Comparison of ENCODE assay signal across 8 cellular contexts in the genomic region with DNA sequence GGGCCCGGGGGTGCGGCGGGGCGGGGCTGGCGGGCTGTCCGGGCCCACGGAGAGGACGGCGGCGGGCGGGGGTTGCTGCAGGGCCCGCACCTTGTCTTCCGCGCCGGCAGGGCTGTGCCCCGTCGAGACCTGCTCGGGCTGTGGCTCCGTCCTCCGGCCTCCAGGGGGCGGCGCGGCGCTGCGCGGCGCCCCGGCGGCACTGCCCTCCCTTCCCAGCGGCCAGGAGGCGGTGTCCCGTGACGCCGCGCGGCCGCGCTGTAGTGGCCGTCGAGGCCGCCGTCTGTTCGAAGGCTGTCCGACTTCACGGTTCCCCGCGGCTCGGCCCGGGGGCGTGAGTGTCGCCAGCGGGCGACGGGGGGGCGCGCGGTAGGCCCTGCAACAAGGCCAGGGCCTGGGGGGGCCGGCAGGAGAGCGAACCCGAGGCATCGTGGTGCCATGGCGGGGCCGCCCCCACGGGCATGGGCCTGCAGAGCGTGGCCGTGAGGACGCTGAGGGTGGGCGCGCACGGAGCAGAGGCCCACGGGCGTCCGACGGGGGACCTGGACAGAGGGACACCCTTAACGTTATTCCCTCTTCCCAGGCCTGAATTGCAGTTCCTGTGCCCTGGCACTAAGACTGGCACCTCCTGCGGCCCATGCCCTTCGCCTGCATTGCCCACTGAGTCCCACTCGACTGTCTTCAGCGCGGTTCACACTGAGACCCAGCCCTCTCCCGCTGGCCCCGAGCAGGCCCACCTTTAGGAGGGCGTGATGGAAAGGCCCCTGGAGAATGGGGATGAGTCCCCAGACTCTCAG. TPM values are rescaled to one million over a fixed set of nuclear protein-coding genes. Genes with fewer than 3 reads are reported as not detected.
DNase-seq lines count a peak whose midpoint lies in the region; ATAC-seq and TF ChIP-seq lines count a peak whose summit lies in the region.

A gene with protein sequence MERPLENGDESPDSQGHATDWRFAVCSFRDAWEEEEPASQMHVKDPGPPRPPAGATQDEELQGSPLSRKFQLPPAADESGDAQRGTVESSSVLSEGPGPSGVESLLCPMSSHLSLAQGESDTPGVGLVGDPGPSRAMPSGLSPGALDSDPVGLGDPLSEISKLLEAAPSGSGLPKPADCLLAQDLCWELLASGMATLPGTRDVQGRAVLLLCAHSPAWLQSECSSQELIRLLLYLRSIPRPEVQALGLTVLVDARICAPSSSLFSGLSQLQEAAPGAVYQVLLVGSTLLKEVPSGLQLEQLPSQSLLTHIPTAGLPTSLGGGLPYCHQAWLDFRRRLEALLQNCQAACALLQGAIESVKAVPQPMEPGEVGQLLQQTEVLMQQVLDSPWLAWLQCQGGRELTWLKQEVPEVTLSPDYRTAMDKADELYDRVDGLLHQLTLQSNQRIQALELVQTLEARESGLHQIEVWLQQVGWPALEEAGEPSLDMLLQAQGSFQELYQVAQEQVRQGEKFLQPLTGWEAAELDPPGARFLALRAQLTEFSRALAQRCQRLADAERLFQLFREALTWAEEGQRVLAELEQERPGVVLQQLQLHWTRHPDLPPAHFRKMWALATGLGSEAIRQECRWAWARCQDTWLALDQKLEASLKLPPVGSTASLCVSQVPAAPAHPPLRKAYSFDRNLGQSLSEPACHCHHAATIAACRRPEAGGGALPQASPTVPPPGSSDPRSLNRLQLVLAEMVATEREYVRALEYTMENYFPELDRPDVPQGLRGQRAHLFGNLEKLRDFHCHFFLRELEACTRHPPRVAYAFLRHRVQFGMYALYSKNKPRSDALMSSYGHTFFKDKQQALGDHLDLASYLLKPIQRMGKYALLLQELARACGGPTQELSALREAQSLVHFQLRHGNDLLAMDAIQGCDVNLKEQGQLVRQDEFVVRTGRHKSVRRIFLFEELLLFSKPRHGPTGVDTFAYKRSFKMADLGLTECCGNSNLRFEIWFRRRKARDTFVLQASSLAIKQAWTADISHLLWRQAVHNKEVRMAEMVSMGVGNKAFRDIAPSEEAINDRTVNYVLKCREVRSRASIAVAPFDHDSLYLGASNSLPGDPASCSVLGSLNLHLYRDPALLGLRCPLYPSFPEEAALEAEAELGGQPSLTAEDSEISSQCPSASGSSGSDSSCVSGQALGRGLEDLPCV (plus strand): TSS at position 237 of the 794 bp plus-strand sequence. CDS start 513 bp downstream, at position 750.

- no peaks in the 10 kb centered on the region for H3K27me3 Mint-ChIP-seq in immature natural killer cell (ENCODE audit: low read depth in 3 of 3)

- peak; percentile 70 for ATAC-seq in HG02623 (IDR thresholded peaks at IDR 0.05; ENCODE audit: unreplicated experiment)

- in situ Hi-C loops in T47D (cut with HindIII; ENCODE audit: low pct_unique_long_range_greater_than_20kb, low sequenced_read_pairs), result no loop called here

- peak; percentile 22 for DNase-seq in GM12864 (ENCODE audit: low read depth)
- DNase-seq in NCI-H1694 (lab: John Stamatoyannopoulos, UW), result peak; percentile 29
- DNase-seq in UCSD-AML1 (lab: John Stamatoyannopoulos, UW; ENCODE audit: unreplicated experiment), result peak; percentile 87
- DNase-seq in T47D (ENCODE audit: low read depth in 1 of 2, low spot score in 1 of 2), result peak; percentile 88 to 89
- peak; percentile 72 to 80 (median 74) for DNase-seq in immature natural killer cell
- peak; percentile 69 to 77 for DNase-seq in stimulated activated CD4-positive, alpha-beta T cell treated with anti-CD3 and anti-CD28 coated beads, Interleukin-15, amount 100 ng/mL, for 1 hour (ENCODE audit: low read depth in 1 of 2, low spot score in 1 of 2)
- no peak for DNase-seq in cerebellar nuclear complex (lab: John Stamatoyannopoulos, UW)

- peak; percentile 80 for TF ChIP-seq CTCF in GM12864 (IDR thresholded peaks at IDR 0.05; ENCODE audit: low read depth, low read length, missing control alignments)

- H3K4me1 Mint-ChIP-seq in immature natural killer cell, result peaks cover 9 to 10% of the 10 kb centered on the region in 2 donors

- peak within 1 kb of the TSS; percentile 76 to 82 (median 81) for H3K4me3 Mint-ChIP-seq in immature natural killer cell

- H3K27ac Mint-ChIP-seq in immature natural killer cell, result peak within 1 kb of the TSS in 4 of 6 donors; percentile 24 to 71 (median 40)

- peaks cover 0 to 8% (median 5%) of the 10 kb centered on the region in 3 donors for H3K36me3 Mint-ChIP-seq in immature natural killer cell

- H3K4me3 ChIP-seq in GM12864 (ENCODE audit: low read depth, low read length), result peak within 1 kb of the TSS; percentile 81

- no peaks in the 10 kb centered on the region for H3K9me3 Mint-ChIP-seq in immature natural killer cell

RNA-seq across cellular contexts. Expression of the gene that starts here (rescaled TPM):
- polyA plus RNA-seq in immature natural killer cell, result 1 to 10 TPM; 3.7 to 8.1 (median 5.3) TPM

Comparison
In these comparisons a context has a peak if more than half of its experiments do, and no peak if none do; other contexts are left out.
1. DNase-seq: peak in GM12864 (single experiment), NCI-H1694 (single experiment), UCSD-AML1 (single experiment), T47D (2 of 2), immature natural killer cell (3 of 3) and stimulated activated CD4-positive, alpha-beta T cell treated with anti-CD3 and anti-CD28 coated beads, Interleukin-15, amount 100 ng/mL, for 1 hour (2 of 2); none in cerebellar nuclear complex (0 of 2).